In the genomic region with DNA sequence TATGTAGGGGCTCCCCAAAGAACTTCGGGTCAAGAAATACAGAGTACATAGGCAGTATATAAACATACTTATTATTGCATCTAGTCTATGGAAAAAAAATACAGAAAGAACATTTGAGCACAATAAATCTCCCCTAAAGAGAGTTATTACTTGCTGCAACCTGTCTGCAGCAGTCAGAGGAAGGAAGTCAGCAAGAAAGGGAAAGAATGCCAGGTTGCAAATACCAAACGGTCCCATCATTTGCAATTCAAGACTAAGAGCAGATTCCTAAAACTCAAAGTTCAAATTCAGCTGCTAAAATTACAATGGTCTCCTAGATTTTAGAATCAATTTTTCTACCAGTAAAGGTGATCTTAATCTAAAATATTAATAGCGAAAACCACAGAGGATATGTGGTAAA, we compare ENCODE assay signal across 1 cellular context.
TF ChIP-seq lines count a peak whose summit lies in the region.

No MANE protein-coding gene starts in this region.

TF ChIP-seq in endothelial cell of umbilical vein, 7 proteins besides CTCF, POLR2A, EP300 and RAD21 (continued from another document):
- TF ChIP-seq FOS (IDR thresholded peaks at IDR 0.05; ENCODE audit: borderline replicate concordance, insufficient read depth, low read length) (no peak), MAX (IDR thresholded peaks at IDR 0.05; ENCODE audit: insufficient read depth, insufficient read length) (no peak), EZH2 (IDR thresholded peaks at IDR 0.05; ENCODE audit: borderline replicate concordance, low read depth, low read length, severe bottlenecking) (no peak), MYC (IDR thresholded peaks at IDR 0.05; ENCODE audit: low read depth, low read length) (no peak)
